21 cellular contexts compared by ENCODE assay signal in the genomic region with DNA sequence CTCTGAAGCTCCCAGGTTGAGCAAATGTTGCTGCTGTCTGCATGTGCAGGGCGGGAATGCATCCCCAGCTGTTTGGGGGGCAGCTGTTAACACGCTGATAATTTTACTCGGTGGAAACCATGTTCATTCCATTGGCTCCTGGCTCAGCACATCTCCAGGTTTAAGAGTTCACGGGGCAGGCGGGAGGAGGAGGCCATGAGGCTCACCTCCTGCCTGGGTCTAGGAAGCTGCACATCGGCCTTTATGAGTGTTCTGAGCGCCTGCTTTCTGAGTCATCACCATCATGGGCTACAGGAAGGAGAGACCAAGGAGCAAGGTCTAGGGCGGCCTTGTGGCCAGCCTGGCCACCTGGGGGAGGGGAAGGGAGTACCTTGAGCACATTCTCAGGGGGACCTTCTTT. TPM values are rescaled to one million over a fixed set of nuclear protein-coding genes. Genes with fewer than 3 reads are reported as not detected.
DNase-seq lines count a peak whose midpoint lies in the region; FAIRE-seq and TF ChIP-seq lines count a peak whose summit lies in the region.
"Had no signal": no experiment of that assay in that cellular context is flagged by ENCODE, and none has a peak within 500 bp of the region (broad histone marks: within the 10 kb centered on the region; RNA-seq: fewer than 3 reads in every experiment).

No MANE protein-coding gene starts in this region.

- no peak for TF ChIP-seq POLR2A in lower leg skin (IDR thresholded peaks at IDR 0.05)

- intact Hi-C loops in lower leg skin (cut with DNase I; ENCODE audit: low total_unique reads) = no loop called here

- FAIRE-seq in HTR-8/SVneo (lab: Jason Lieb, UNC) = no peak
- FAIRE-seq in urothelium cell line (lab: Jason Lieb, UNC) = no peak
- FAIRE-seq: GM12891, GM18507, HepG2 had no signal

- no peak for TF ChIP-seq CTCF in brain microvascular endothelial cell (IDR thresholded peaks at IDR 0.05; ENCODE audit: low read depth, low read length, missing control alignments)
- TF ChIP-seq CTCF in lower leg skin (IDR thresholded peaks at IDR 0.05) = no peak

- in situ Hi-C loops in brain microvascular endothelial cell (cut with HindIII; ENCODE audit: low pct_ligation_motif_present, low sequenced_read_pairs) = no loop called here

- peak overlapping the region; percentile 20 for H3K27ac ChIP-seq in brain microvascular endothelial cell
- H3K27ac ChIP-seq: BLaER1, KMS-11 had no signal

- no peak overlapping the region for H3K4me3 ChIP-seq in brain microvascular endothelial cell (ENCODE audit: low read depth, low read length)
- no peak overlapping the region for H3K4me3 ChIP-seq in lower leg skin (ENCODE audit: low read depth, poor library complexity, severe bottlenecking)
- H3K4me3 ChIP-seq: BLaER1, GM23338, MG63 had no signal

- no peaks in the 10 kb centered on the region for H3K27me3 ChIP-seq in brain microvascular endothelial cell (replicated peaks)
- H3K27me3 ChIP-seq: BLaER1, MG63 had no signal

- peak; percentile 37 for DNase-seq in HTR-8/SVneo (ENCODE audit: insufficient read length, low spot score)
- peak; percentile 52 for DNase-seq in brain microvascular endothelial cell
- DNase-seq in kidney tubule cell (ENCODE audit: low spot score) = peak; percentile 61
- peak; percentile 28 for DNase-seq in urothelium cell line (ENCODE audit: low spot score)
- DNase-seq in activated CD4-positive, alpha-beta T cell treated with anti-CD3 and anti-CD28 coated beads, Interleukin-2, amount 50 U/mL, for 4 hours = no peak
- DNase-seq in OCI-M1 (lab: John Stamatoyannopoulos, UW) = no peak
- no peak for DNase-seq in lower leg skin (ENCODE audit: low spot score in 2 of 2)
- DNase-seq: DND-41, GF-D8, MG63, NCI-H1105, NCI-H1694, NCI-H524, SHP77, SK-N-SH had no signal

- WGBS in lower leg skin, 2 donors = 76 to 79% methylated on average over 8 of the region's 8 CpGs

- H3K36me3 ChIP-seq in brain microvascular endothelial cell (replicated peaks) = no peaks in the 10 kb centered on the region
- H3K36me3 ChIP-seq: BLaER1, MG63 had no signal

RNA-seq across cellular contexts. Expression of a gene that starts 29.7 kb away (rescaled TPM):
- 1 to 10 TPM in 3 of 4 donors, under 1 TPM in 1; 0.69 to 1.7 (median 1.3) TPM for total RNA-seq in lower leg skin
- total RNA-seq: GM23338, HepG2 had no signal

Comparison
In these comparisons a context has a peak if more than half of its experiments do, and no peak if none do; other contexts are left out.
1. DNase-seq: peak in HTR-8/SVneo (single experiment), brain microvascular endothelial cell (single experiment), kidney tubule cell (single experiment) and urothelium cell line (single experiment); none in activated CD4-positive, alpha-beta T cell treated with anti-CD3 and anti-CD28 coated beads, Interleukin-2, amount 50 U/mL, for 4 hours (0 of 2), OCI-M1 (single experiment) and lower leg skin (0 of 2).